ENCODE assay signal across 1 cellular context in the genomic region with DNA sequence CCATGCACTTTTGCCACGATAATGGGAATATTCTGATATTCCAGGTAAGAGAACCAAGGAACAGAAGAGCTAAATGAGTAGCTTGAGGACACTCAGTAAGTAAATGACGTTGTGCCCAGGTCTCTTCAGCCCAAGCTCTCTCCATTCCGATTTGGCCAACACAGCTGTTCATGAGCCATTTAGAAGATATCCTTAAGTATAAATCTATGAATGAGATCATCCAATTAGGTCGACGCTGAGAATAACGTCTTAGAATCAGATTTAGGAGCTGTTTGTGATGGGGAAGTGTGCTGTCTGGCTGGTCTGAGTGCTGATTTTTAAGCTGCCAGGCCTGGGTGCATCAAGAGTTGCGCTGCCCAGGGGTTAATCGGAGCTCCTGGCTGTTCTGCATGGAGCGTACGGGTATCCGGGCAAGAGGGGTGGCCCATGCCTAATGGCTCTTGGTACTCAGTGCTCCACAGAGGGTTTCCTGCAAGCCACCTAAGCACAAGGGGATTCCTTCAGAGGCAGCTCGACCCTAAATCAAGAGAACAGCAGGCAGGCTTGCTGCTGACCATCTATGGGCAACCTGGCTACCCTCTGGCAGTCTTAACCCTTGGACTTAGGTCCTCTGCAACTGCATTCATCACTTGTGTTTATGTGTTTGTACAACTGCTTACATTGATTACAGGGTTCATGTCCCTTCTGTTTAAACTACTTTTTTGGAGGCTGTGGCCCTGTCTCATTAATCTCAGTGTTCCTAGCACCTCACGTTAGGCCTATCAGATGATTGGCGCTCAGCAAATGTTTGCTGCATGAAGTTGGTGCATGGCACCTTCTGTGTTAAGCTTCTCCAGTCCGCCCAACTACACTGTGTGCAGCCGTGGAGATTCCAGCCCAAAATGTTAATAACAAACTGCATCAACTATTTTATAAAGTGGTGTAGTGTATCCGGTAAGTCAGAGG.
TF ChIP-seq lines count a peak whose summit lies in the region.

No MANE protein-coding gene starts in this region.

TF ChIP-seq in H1, 55 proteins besides CTCF, POLR2A, EP300 and RAD21:
- TF ChIP-seq CBX8 (IDR thresholded peaks at IDR 0.05; ENCODE audit: borderline replicate concordance, low read depth, low read length) (no peak), GABPA (IDR thresholded peaks at IDR 0.05; ENCODE audit: borderline replicate concordance, insufficient read depth, low read length) (no peak), EGR1 (IDR thresholded peaks at IDR 0.05; ENCODE audit: borderline replicate concordance, low read depth, low read length) (no peak), TBP (IDR thresholded peaks at IDR 0.05; ENCODE audit: low read depth, low read length) (no peak), MAFK (IDR thresholded peaks at IDR 0.05; ENCODE audit: low read depth, low read length) (no peak), YY1 (IDR thresholded peaks at IDR 0.05; ENCODE audit: low read depth, low read length) (no peak), NANOG (IDR thresholded peaks at IDR 0.05; ENCODE audit: insufficient read depth, low read depth, low read length, poor library complexity, severe bottlenecking) (no peak), FOSL1 (IDR thresholded peaks at IDR 0.05; ENCODE audit: insufficient read depth, low read depth, low read length) (no peak), TAF1 (IDR thresholded peaks at IDR 0.05; ENCODE audit: low read depth, low read length) (no peak), RFX5 (IDR thresholded peaks at IDR 0.05; ENCODE audit: borderline replicate concordance, low read depth, low read length) (no peak), SIN3A (conservative IDR thresholded peaks at IDR 0.05 in 1 of 2, IDR thresholded peaks at IDR 0.05 in 1 of 2; ENCODE audit: low read depth in 1 of 2, low read length in 2 of 2) (no peak)
- TF ChIP-seq, protein P1, sequence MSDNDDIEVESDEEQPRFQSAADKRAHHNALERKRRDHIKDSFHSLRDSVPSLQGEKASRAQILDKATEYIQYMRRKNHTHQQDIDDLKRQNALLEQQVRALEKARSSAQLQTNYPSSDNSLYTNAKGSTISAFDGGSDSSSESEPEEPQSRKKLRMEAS (IDR thresholded peaks at IDR 0.05), result no peak
